In the genomic region with DNA sequence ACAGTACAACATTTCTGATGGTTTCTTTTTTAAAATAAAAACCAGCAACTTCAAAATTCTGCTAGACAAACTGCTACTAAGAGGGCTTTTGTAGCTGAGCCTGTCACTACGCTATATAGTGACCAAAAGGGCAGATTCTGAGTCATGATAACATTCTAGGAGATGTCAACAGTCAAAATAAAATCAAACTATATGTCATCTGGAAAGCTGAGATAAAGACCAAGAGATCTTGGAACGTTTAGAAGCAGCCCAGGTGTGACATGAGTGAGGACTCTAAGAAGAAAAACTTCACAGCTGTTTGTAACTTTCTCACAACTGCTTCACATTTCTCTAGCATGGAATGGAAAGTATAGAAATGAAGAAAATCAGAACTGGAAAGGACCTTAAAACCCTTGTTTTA, we compare ENCODE assay signal across 19 cellular contexts.
DNase-seq lines count a peak whose midpoint lies in the region; ATAC-seq and TF ChIP-seq lines count a peak whose summit lies in the region.
"Had no signal": no experiment of that assay in that cellular context is flagged by ENCODE, and none has a peak within 500 bp of the region (broad histone marks: within the 10 kb centered on the region; RNA-seq: fewer than 3 reads in every experiment).

No MANE protein-coding gene starts in this region.

- H3K4me1 ChIP-seq in prostate gland (replicated peaks) = no peaks in the 10 kb centered on the region
- H3K4me1 ChIP-seq: lower lobe of right lung, thyroid gland had no signal

- in situ Hi-C loops in GM13977 (cut with MboI; ENCODE audit: low pct_unique_long_range_greater_than_20kb, low sequenced_read_pairs, unreplicated experiment) = no loop called here

- TF ChIP-seq CTCF in GM13977 (IDR thresholded peaks at IDR 0.05; ENCODE audit: extremely low read depth, insufficient read depth, missing control alignments) (no peak), prostate gland (IDR thresholded peaks at IDR 0.05) (no peak)

- WGBS in prostate gland = 59% methylated on average over 2 of the region's 2 CpGs

- intact Hi-C loops in prostate gland (cut with DNase I) = no loop called here

- TF ChIP-seq POLR2A in erythroblast (IDR thresholded peaks at IDR 0.05; ENCODE audit: low read length) = no peak
- TF ChIP-seq POLR2A in prostate gland (IDR thresholded peaks at IDR 0.05) = no peak

- H3K36me3 ChIP-seq in prostate gland = no peaks in the 10 kb centered on the region
- H3K36me3 ChIP-seq: adrenal gland, lower lobe of right lung, SJSA1, thyroid gland had no signal

- no peak overlapping the region for H3K4me3 ChIP-seq in prostate gland
- H3K4me3 ChIP-seq: adrenal gland, lower lobe of right lung, SJSA1, thyroid gland had no signal

- H3K9me3 ChIP-seq in prostate gland = no peaks in the 10 kb centered on the region
- H3K9me3 ChIP-seq: adrenal gland, lower lobe of right lung, SJSA1, thyroid gland had no signal

- peak; percentile 51 for ATAC-seq in GM21528 (IDR thresholded peaks at IDR 0.05; ENCODE audit: low FRiP score, unreplicated experiment)
- peak; percentile 60 for ATAC-seq in HG03064 (IDR thresholded peaks at IDR 0.05; ENCODE audit: low read depth, unreplicated experiment)
- ATAC-seq: lower lobe of right lung; naive thymus-derived CD8-positive, alpha-beta T cell had no signal

- no peaks in the 10 kb centered on the region for H3K27me3 ChIP-seq in prostate gland (replicated peaks; ENCODE audit: insufficient read depth)
- H3K27me3 ChIP-seq: adrenal gland, foreskin keratinocyte, SJSA1, thyroid gland had no signal

- DNase-seq in GM13977 (ENCODE audit: low spot score) = peak; percentile 9
- DNase-seq in erythroblast (lab: John Stamatoyannopoulos, UW) = peak; percentile 40 to 71
- no peak for DNase-seq in GDM1 (lab: John Stamatoyannopoulos, UW)
- no peak for DNase-seq in DMS153 (lab: John Stamatoyannopoulos, UW)
- no peak for DNase-seq in prostate gland (ENCODE audit: low spot score)
- no peak for DNase-seq in NCI-H1092 treated with DMSO at 0.1 percent for 48 hours (lab: John Stamatoyannopoulos, UW)
- DNase-seq: activated CD4-positive, alpha-beta T cell treated with anti-CD3 and anti-CD28 coated beads, Interleukin-2, amount 50 U/mL, for 1 hour; adrenal gland; central memory CD4-positive, alpha-beta T cell; lower lobe of right lung; naive thymus-derived CD8-positive, alpha-beta T cell; NCI-H1436 treated with DMSO at 0.1 percent for 48 hours; NCI-H345 had no signal

- no peak overlapping the region for H3K27ac ChIP-seq in prostate gland
- H3K27ac ChIP-seq: adrenal gland, foreskin keratinocyte, KMS-11, lower lobe of right lung, SJSA1, thyroid gland had no signal

Comparison
In these comparisons a context has a peak if more than half of its experiments do, and no peak if none do; other contexts are left out.
1. DNase-seq: peak in GM13977 (single experiment) and erythroblast (2 of 2); none in GDM1 (single experiment), DMS153 (single experiment), prostate gland (single experiment) and NCI-H1092 treated with DMSO at 0.1 percent for 48 hours (single experiment).